8 cellular contexts compared by ENCODE assay signal in genomic region chr12:9064815-9065606, GRCh38. TPM values are rescaled to one million over a fixed set of nuclear protein-coding genes. Genes with fewer than 3 reads are reported as not detected.
DNase-seq lines count a peak whose midpoint lies in the region; ATAC-seq, FAIRE-seq and TF ChIP-seq lines count a peak whose summit lies in the region.

No MANE protein-coding gene starts in this region.

- H3K27ac ChIP-seq in ectodermal cell (ENCODE audit: insufficient read depth, low read depth, low read length, poor library complexity, severe bottlenecking) (peak overlapping the region; percentile 53), liver (ENCODE audit: low read depth in 1 of 2, low read length in 2 of 2) (peak overlapping the region; percentile 97 to 99)

- peak; percentile 16 for DNase-seq in activated T-cell treated with anti-CD3 and anti-CD28 coated beads for 48 hours (ENCODE audit: low read depth)
- no peak for DNase-seq in activated T-cell treated with anti-CD3 and anti-CD28 coated beads for 4 hours
- peak; percentile 3 for DNase-seq in RPMI7951 (ENCODE audit: low read depth)
- DNase-seq in stimulated activated effector memory CD8-positive, alpha-beta T cell treated with anti-CD3 and anti-CD28 coated beads, Interleukin-12 subunit alpha, Interleukin-12 subunit beta, amount 100 ng/mL, for 72 hours (ENCODE audit: low spot score in 2 of 2): no peak
- no peak for DNase-seq in GM12891 (ENCODE audit: insufficient read length, low spot score)
- no peak for DNase-seq in activated gamma-delta T cell treated with Interleukin-2 at 50 U/mL for 16 hours

- peak overlapping the region; percentile 80 to 93 for H3K9ac ChIP-seq in liver (ENCODE audit: low read depth in 1 of 2, low read length in 2 of 2)

- H3K9me3 ChIP-seq in ectodermal cell (ENCODE audit: control insufficient read depth, low read length): no peaks in the 10 kb centered on the region
- no peaks in the 10 kb centered on the region for H3K9me3 ChIP-seq in liver (ENCODE audit: control insufficient read depth in 4 of 4, low read length in 3 of 4)

- no peak for TF ChIP-seq RAD21 in liver (IDR thresholded peaks at IDR 0.05)

- no peak overlapping the region for H3K27ac Mint-ChIP-seq in stimulated activated effector memory CD8-positive, alpha-beta T cell treated with anti-CD3 and anti-CD28 coated beads, Interleukin-12 subunit alpha, Interleukin-12 subunit beta, amount 100 ng/mL, for 72 hours

- WGBS in ectodermal cell, 2 experiments: 25 to 27% methylated on average over 43 to 45 of the region's 45 CpGs
- 13% methylated on average over 45 of the region's 45 CpGs for WGBS in liver

- H3K27me3 ChIP-seq in ectodermal cell (ENCODE audit: control insufficient read depth, insufficient read depth, low read length, poor library complexity, severe bottlenecking): no peaks in the 10 kb centered on the region
- H3K27me3 ChIP-seq in liver (ENCODE audit: control insufficient read depth in 4 of 4, insufficient read depth in 4 of 4, low read length in 3 of 4): no peaks in the 10 kb centered on the region

- TF ChIP-seq CTCF in liver (IDR thresholded peaks at IDR 0.05; ENCODE audit: low read depth, low read length, missing input control): no peak

- no peaks in the 10 kb centered on the region for H3K36me3 Mint-ChIP-seq in stimulated activated effector memory CD8-positive, alpha-beta T cell treated with anti-CD3 and anti-CD28 coated beads, Interleukin-12 subunit alpha, Interleukin-12 subunit beta, amount 100 ng/mL, for 72 hours

- H3K4me1 Mint-ChIP-seq in stimulated activated effector memory CD8-positive, alpha-beta T cell treated with anti-CD3 and anti-CD28 coated beads, Interleukin-12 subunit alpha, Interleukin-12 subunit beta, amount 100 ng/mL, for 72 hours: peaks cover 16% of the 10 kb centered on the region

- peak overlapping the region; percentile 75 for H3K4me3 Mint-ChIP-seq in stimulated activated effector memory CD8-positive, alpha-beta T cell treated with anti-CD3 and anti-CD28 coated beads, Interleukin-12 subunit alpha, Interleukin-12 subunit beta, amount 100 ng/mL, for 72 hours

- ATAC-seq in stimulated activated effector memory CD8-positive, alpha-beta T cell treated with anti-CD3 and anti-CD28 coated beads, Interleukin-12 subunit alpha, Interleukin-12 subunit beta, amount 100 ng/mL, for 72 hours: no peak

- no peak for TF ChIP-seq POLR2A in GM12891 (IDR thresholded peaks at IDR 0.05; ENCODE audit: low read depth, low read length)

- H3K4me1 ChIP-seq in ectodermal cell (ENCODE audit: control insufficient read depth, insufficient read depth, low read length): no peaks in the 10 kb centered on the region
- H3K4me1 ChIP-seq in liver (ENCODE audit: control insufficient read depth in 4 of 4, insufficient read depth in 4 of 4, low read length in 3 of 4): peaks cover 4 to 25% (median 9%) of the 10 kb centered on the region in 4 donors

- H3K9me3 Mint-ChIP-seq in stimulated activated effector memory CD8-positive, alpha-beta T cell treated with anti-CD3 and anti-CD28 coated beads, Interleukin-12 subunit alpha, Interleukin-12 subunit beta, amount 100 ng/mL, for 72 hours: no peaks in the 10 kb centered on the region

- FAIRE-seq in GM12891 (lab: Jason Lieb, UNC): no peak

- no peaks in the 10 kb centered on the region for H3K36me3 ChIP-seq in ectodermal cell (ENCODE audit: control insufficient read depth, insufficient read depth, low read length)
- H3K36me3 ChIP-seq in liver (ENCODE audit: control insufficient read depth in 4 of 4, insufficient read depth in 3 of 4, low read depth in 1 of 4, low read length in 3 of 4): peaks cover 3 to 28% (median 27%) of the 10 kb centered on the region in 4 donors

- H3K4me3 ChIP-seq in ectodermal cell (ENCODE audit: insufficient read depth, low read depth, low read length) (peak overlapping the region; percentile 67), liver (ENCODE audit: low read depth in 1 of 3, low read length in 3 of 3) (peak overlapping the region; percentile 57 to 96 (median 79))

TF ChIP-seq in liver, 16 proteins besides CTCF, POLR2A, EP300 and RAD21 (continues in another document):
- no peak for TF ChIP-seq NR2F2 (IDR thresholded peaks at IDR 0.05)
- TF ChIP-seq EGR1 (IDR thresholded peaks at IDR 0.05; ENCODE audit: low read depth in 2 of 2): no peak
- no peak for TF ChIP-seq ATF3 (IDR thresholded peaks at IDR 0.05)
- peak; percentile 15 for TF ChIP-seq YY1 (IDR thresholded peaks at IDR 0.05)
- peak; percentile 39 for TF ChIP-seq SP1 (IDR thresholded peaks at IDR 0.05)
- TF ChIP-seq FOXA1 (IDR thresholded peaks at IDR 0.05): no peak
- TF ChIP-seq FOXA2 (IDR thresholded peaks at IDR 0.05): no peak
- no peak for TF ChIP-seq TAF1 (conservative IDR thresholded peaks at IDR 0.05)
- peak; percentile 9 for TF ChIP-seq MAX (IDR thresholded peaks at IDR 0.05)
- TF ChIP-seq GABPA (IDR thresholded peaks at IDR 0.05 in 1 of 2, conservative IDR thresholded peaks at IDR 0.05 in 1 of 2): peak in 1 of 2 donors; percentile 79
- TF ChIP-seq HNF4G (IDR thresholded peaks at IDR 0.05): no peak
- peak; percentile 46 to 57 for TF ChIP-seq RXRA (IDR thresholded peaks at IDR 0.05)
- TF ChIP-seq HNF4A (conservative IDR thresholded peaks at IDR 0.05): peak in 1 of 2 donors; percentile 5
- no peak for TF ChIP-seq JUND (IDR thresholded peaks at IDR 0.05)

TF ChIP-seq in GM12891, 5 proteins besides CTCF, POLR2A, EP300 and RAD21:
- no peak for TF ChIP-seq POU2F2 (IDR thresholded peaks at IDR 0.05; ENCODE audit: low read depth, low read length)
- TF ChIP-seq PAX5 (IDR thresholded peaks at IDR 0.05; ENCODE audit: insufficient read depth, low read length, severe bottlenecking): no peak

RNA-seq across cellular contexts. Expression of gene A2M, which starts 50.7 kb away (rescaled TPM):
- total RNA-seq in RPMI7951 (2014; rRNA removed; shearing (Covaris generic)): 29.7 and 35.4 TPM in 2 replicates
- polyA plus RNA-seq in ectodermal cell (2013, experiment 1 of 4): 1.8 TPM
- 3.1 TPM for polyA plus RNA-seq in ectodermal cell (2013, experiment 2 of 4)
- polyA plus RNA-seq in ectodermal cell (2013, experiment 3 of 4): 5.2 TPM
- polyA plus RNA-seq in ectodermal cell (2013, experiment 4 of 4): 10.8 TPM
- 1,000 to 10,000 TPM; 1,731 to 2,199 TPM for total RNA-seq in liver
- 1,000 to 10,000 TPM; 1,904 to 2,622 TPM for polyA plus RNA-seq in liver
- polyA plus RNA-seq in GM12891 (2012; ENCODE audit: low read depth, missing spikeins): 0.36 TPM

Comparison
In these comparisons a context has a peak if more than half of its experiments do, and no peak if none do; other contexts are left out.
1. DNase-seq: peak in activated T-cell treated with anti-CD3 and anti-CD28 coated beads for 48 hours (single experiment) and RPMI7951 (single experiment); none in activated T-cell treated with anti-CD3 and anti-CD28 coated beads for 4 hours (single experiment), stimulated activated effector memory CD8-positive, alpha-beta T cell treated with anti-CD3 and anti-CD28 coated beads, Interleukin-12 subunit alpha, Interleukin-12 subunit beta, amount 100 ng/mL, for 72 hours (0 of 2), GM12891 (single experiment) and activated gamma-delta T cell treated with Interleukin-2 at 50 U/mL for 16 hours (single experiment).
2. RNA of gene A2M, which starts 50.7 kb away (total RNA-seq): 1,731 to 2,199 TPM in liver; 29.7 to 35.4 TPM in RPMI7951; every median in the first group is over 10 times any median in the second.